Comparison of ENCODE assay signal across 8 cellular contexts in genomic region chr3:187000711-187001151, GRCh38.
DNase-seq lines count a peak whose midpoint lies in the region; ATAC-seq and TF ChIP-seq lines count a peak whose summit lies in the region.
"Had no signal": no experiment of that assay in that cellular context is flagged by ENCODE, and none has a peak within 500 bp of the region (broad histone marks: within the 10 kb centered on the region; RNA-seq: fewer than 3 reads in every experiment).

No MANE protein-coding gene starts in this region.

- peak overlapping the region; percentile 91 for H3K27ac ChIP-seq in OCI-LY3 (ENCODE audit: low read length)
- peak overlapping the region; percentile 47 for H3K27ac ChIP-seq in neutrophil

- H3K36me3 Mint-ChIP-seq in type B pancreatic cell: peaks cover 5% of the 10 kb centered on the region

- H3K9me3 Mint-ChIP-seq in type B pancreatic cell: peaks cover 4% of the 10 kb centered on the region
- H3K9me3 Mint-ChIP-seq: nephron had no signal

- ATAC-seq in GM19025 (IDR thresholded peaks at IDR 0.05; ENCODE audit: low read depth, unreplicated experiment): peak; percentile 71
- peak; percentile 76 for ATAC-seq in HG02798 (IDR thresholded peaks at IDR 0.05; ENCODE audit: poor library complexity, unreplicated experiment)

- H3K4me1 Mint-ChIP-seq in type B pancreatic cell (ENCODE audit: unreplicated experiment): peaks cover 8% of the 10 kb centered on the region

- no peak overlapping the region for H3K27ac Mint-ChIP-seq in type B pancreatic cell
- H3K27ac Mint-ChIP-seq: nephron had no signal

- H2AFZ ChIP-seq in OCI-LY3 (ENCODE audit: low read depth, low read length): no peak overlapping the region

- peak overlapping the region; percentile 37; the same call in 1 of the 2 replicates for H3K4me3 ChIP-seq in OCI-LY3 (ENCODE audit: low read length)
- H3K4me3 ChIP-seq in neutrophil (ENCODE audit: low read depth in 1 of 2, low read length in 1 of 2): no peak overlapping the region
- no peak overlapping the region for H3K4me3 ChIP-seq in foreskin fibroblast (ENCODE audit: low read depth in 1 of 2, low read length in 2 of 2)

- no peaks in the 10 kb centered on the region for H3K27me3 Mint-ChIP-seq in type B pancreatic cell

- H3K36me3 ChIP-seq in OCI-LY3 (replicated peaks; ENCODE audit: low read depth, low read length) (peaks cover 50% of the 10 kb centered on the region), neutrophil (no peaks in the 10 kb centered on the region)

- peaks cover 81% of the 10 kb centered on the region for H3K4me1 ChIP-seq in OCI-LY3 (ENCODE audit: low read length)
- H3K4me1 ChIP-seq in neutrophil (ENCODE audit: control insufficient read depth in 1 of 2, insufficient read depth in 1 of 2, low read depth in 1 of 2, low read length in 1 of 2): peaks cover 20 to 29% of the 10 kb centered on the region in 2 experiments

- no peak for TF ChIP-seq CTCF in OCI-LY3 (IDR thresholded peaks at IDR 0.05; ENCODE audit: low read depth, low read length)
- no peak for TF ChIP-seq CTCF in neutrophil (IDR thresholded peaks at IDR 0.05)
- no peak for TF ChIP-seq CTCF in foreskin fibroblast (IDR thresholded peaks at IDR 0.05; ENCODE audit: low read depth, low read length)
- TF ChIP-seq CTCF in type B pancreatic cell (conservative IDR thresholded peaks at IDR 0.05): no peak

- DNase-seq in C1 segment of cervical spinal cord (lab: John Stamatoyannopoulos, UW): no peak
- no peak for DNase-seq in foreskin fibroblast
- no peak for DNase-seq in type B pancreatic cell (ENCODE audit: extremely low spot score, unreplicated experiment)

- no peaks in the 10 kb centered on the region for H3K27me3 ChIP-seq in OCI-LY3 (ENCODE audit: low read depth, low read length)
- no peaks in the 10 kb centered on the region for H3K27me3 ChIP-seq in neutrophil

- no peaks in the 10 kb centered on the region for H4K20me1 ChIP-seq in OCI-LY3 (ENCODE audit: insufficient read depth, low read length)

- peaks cover 68% of the 10 kb centered on the region for H3K79me2 ChIP-seq in OCI-LY3 (ENCODE audit: low read length)

- peak overlapping the region; percentile 76 for H3K4me2 ChIP-seq in OCI-LY3 (ENCODE audit: low read length)

- H3K9me3 ChIP-seq in OCI-LY3 (ENCODE audit: insufficient read depth, low read length) (peaks cover 4% of the 10 kb centered on the region; the same call in 1 of the 2 replicates), neutrophil (no peaks in the 10 kb centered on the region)

- H3K4me3 Mint-ChIP-seq in type B pancreatic cell: no peak overlapping the region
- H3K4me3 Mint-ChIP-seq: nephron had no signal

- peak overlapping the region; percentile 74 for H3K9ac ChIP-seq in OCI-LY3 (ENCODE audit: low read length)
